8 cellular contexts compared by ENCODE assay signal in the genomic region with DNA sequence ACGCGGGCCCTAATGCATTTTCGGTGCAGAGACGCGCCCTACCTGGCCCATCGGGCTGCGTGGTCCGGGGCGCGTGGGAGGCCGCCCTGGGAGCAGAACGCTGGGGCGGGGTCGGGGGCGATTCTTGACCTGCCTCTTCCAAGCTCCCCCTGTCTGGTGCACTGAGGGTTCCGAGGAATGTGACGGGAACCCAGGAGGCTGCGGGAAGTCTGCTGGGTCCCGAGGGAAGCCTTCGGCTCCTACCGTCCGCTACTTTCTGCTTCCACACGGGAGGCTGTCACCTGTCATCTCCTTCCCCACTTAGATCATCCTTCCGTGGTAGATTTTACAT. TPM values are rescaled to one million over a fixed set of nuclear protein-coding genes. Genes with fewer than 3 reads are reported as not detected.
A peak's percentile ranks its signal among the peaks of the same experiment; 100 is the strongest.
DNase-seq lines count a peak whose midpoint lies in the region; ATAC-seq, FAIRE-seq and TF ChIP-seq lines count a peak whose summit lies in the region.

No MANE protein-coding gene starts in this region.

- intact Hi-C loops in CD8-positive, alpha-beta T cell (cut with DNase I, micrococcal nuclease), result loop anchor here (1.0 to 10.0 kb wide), 16 partner anchors 58 to 975 kb away; a partner anchor contains a TSS

- CTCF ChIA-PET in CD8-positive, alpha-beta T cell (lab: Charles Lee), result interaction anchor here (0.9 to 1.4 kb wide), 3 partner anchors 21 to 144 kb away, joined by 3 to 6 read pairs (median 3); no protein-coding TSS in a partner anchor

- no peaks in the 10 kb centered on the region for H3K9me3 ChIP-seq in CD8-positive, alpha-beta T cell (ENCODE audit: low read length)
- no peaks in the 10 kb centered on the region for H3K9me3 ChIP-seq in keratinocyte (ENCODE audit: control insufficient read depth, low read depth, low read length)

- H4K20me1 ChIP-seq in keratinocyte (ENCODE audit: control insufficient read depth, extremely low read depth, insufficient read depth, low read length), result no peaks in the 10 kb centered on the region

- peak overlapping the region; percentile 94 for H2AFZ ChIP-seq in keratinocyte (ENCODE audit: control insufficient read depth, low read length)

- H3K4me3 ChIP-seq in CD8-positive, alpha-beta T cell (ENCODE audit: low read depth, low read length), result peak overlapping the region; percentile 98
- peak overlapping the region; percentile 82 to 92 (median 88) for H3K4me3 ChIP-seq in keratinocyte (ENCODE audit: control insufficient read depth in 2 of 3, extremely low read depth in 1 of 3, insufficient read depth in 2 of 3, low read depth in 1 of 3, low read length in 3 of 3)

- ATAC-seq in CD8-positive, alpha-beta T cell, result no peak
- peak; percentile 6 for ATAC-seq in HG03025 (IDR thresholded peaks at IDR 0.05; ENCODE audit: low FRiP score, unreplicated experiment)
- no peak for ATAC-seq in activated naive CD8-positive, alpha-beta T cell treated with anti-CD3 and anti-CD28 coated beads, Interleukin-2, amount 10 ng/mL, durations not matched to agents 7 days and 5 days (ENCODE audit: low read depth)
- no peak for ATAC-seq in GM18867 (IDR thresholded peaks at IDR 0.05; ENCODE audit: unreplicated experiment)

- H3K4me3 Mint-ChIP-seq in CD8-positive, alpha-beta T cell, result peak overlapping the region; percentile 88
- peak overlapping the region; percentile 96 for H3K4me3 Mint-ChIP-seq in activated naive CD8-positive, alpha-beta T cell treated with anti-CD3 and anti-CD28 coated beads, Interleukin-2, amount 10 ng/mL, durations not matched to agents 7 days and 5 days

- peaks cover 12% of the 10 kb centered on the region for H3K36me3 Mint-ChIP-seq in CD8-positive, alpha-beta T cell
- H3K36me3 Mint-ChIP-seq in activated naive CD8-positive, alpha-beta T cell treated with anti-CD3 and anti-CD28 coated beads, Interleukin-2, amount 10 ng/mL, durations not matched to agents 7 days and 5 days, result peaks cover 1% of the 10 kb centered on the region

- H3K4me1 Mint-ChIP-seq in CD8-positive, alpha-beta T cell (ENCODE audit: low read depth), result peaks cover 19% of the 10 kb centered on the region
- peaks cover 9% of the 10 kb centered on the region for H3K4me1 Mint-ChIP-seq in activated naive CD8-positive, alpha-beta T cell treated with anti-CD3 and anti-CD28 coated beads, Interleukin-2, amount 10 ng/mL, durations not matched to agents 7 days and 5 days

- dilution Hi-C loops in keratinocyte (cut with MboI; ENCODE audit: extremely low pct_ligation_motif_present, low sequenced_read_pairs), result no loop called here

- DNase-seq in CD8-positive, alpha-beta T cell, result no peak
- DNase-seq in activated naive CD8-positive, alpha-beta T cell treated with anti-CD3 and anti-CD28 coated beads, Interleukin-2, amount 10 ng/mL, durations not matched to agents 7 days and 5 days, result no peak
- DNase-seq in keratinocyte (ENCODE audit: low read depth, low spot score) (no peak), substantia nigra (lab: John Stamatoyannopoulos, UW) (peak in 4 of 49 donors; percentile 15 to 42 (median 26)), NCI-H1105 treated with DMSO at 0.1 percent for 48 hours (lab: John Stamatoyannopoulos, UW) (no peak), COR-L47 (lab: John Stamatoyannopoulos, UW) (no peak)

- no peak for FAIRE-seq in keratinocyte (lab: Jason Lieb, UNC)

- no peaks in the 10 kb centered on the region for H3K27me3 Mint-ChIP-seq in CD8-positive, alpha-beta T cell (ENCODE audit: low read depth)
- H3K27me3 Mint-ChIP-seq in activated naive CD8-positive, alpha-beta T cell treated with anti-CD3 and anti-CD28 coated beads, Interleukin-2, amount 10 ng/mL, durations not matched to agents 7 days and 5 days, result peaks cover 3% of the 10 kb centered on the region

- no peaks in the 10 kb centered on the region for H3K9me3 Mint-ChIP-seq in CD8-positive, alpha-beta T cell
- H3K9me3 Mint-ChIP-seq in activated naive CD8-positive, alpha-beta T cell treated with anti-CD3 and anti-CD28 coated beads, Interleukin-2, amount 10 ng/mL, durations not matched to agents 7 days and 5 days, result no peaks in the 10 kb centered on the region

- POLR2A ChIA-PET in CD8-positive, alpha-beta T cell (lab: Charles Lee), result interaction anchor here (1.3 to 1.6 kb wide), 4 partner anchors 16 to 188 kb away, joined by 3 to 10 read pairs (median 7); a partner anchor contains a TSS
- POLR2A ChIA-PET in activated naive CD8-positive, alpha-beta T cell treated with anti-CD3 and anti-CD28 coated beads, Interleukin-2, amount 10 ng/mL, durations not matched to agents 7 days and 5 days (lab: Charles Lee), result interaction anchor here (1.0 to 1.4 kb wide), 6 partner anchors 12 to 975 kb away, joined by 3 to 7 read pairs (median 3); a partner anchor contains a TSS

- H3K27ac ChIP-seq in CD8-positive, alpha-beta T cell (ENCODE audit: low read depth, low read length), result peak overlapping the region; percentile 44
- H3K27ac ChIP-seq in keratinocyte (ENCODE audit: control insufficient read depth, insufficient read depth, low read length) (peak overlapping the region; percentile 52), substantia nigra (ENCODE audit: low read depth, low read length, poor library complexity, severe bottlenecking) (peak overlapping the region; percentile 81)

- peaks cover 24% of the 10 kb centered on the region for H3K79me2 ChIP-seq in keratinocyte (ENCODE audit: control insufficient read depth, insufficient read depth, low read length)

- no peaks in the 10 kb centered on the region for H3K36me3 ChIP-seq in CD8-positive, alpha-beta T cell (ENCODE audit: insufficient read depth, low read length)
- no peaks in the 10 kb centered on the region for H3K36me3 ChIP-seq in keratinocyte (ENCODE audit: control insufficient read depth in 2 of 2, extremely low read depth in 1 of 2, insufficient read depth in 2 of 2, low read length in 2 of 2)

- peak overlapping the region; percentile 73 for H3K9ac ChIP-seq in keratinocyte (ENCODE audit: control insufficient read depth, extremely low read depth, insufficient read depth, low read length)

- no peaks in the 10 kb centered on the region for H3K27me3 ChIP-seq in CD8-positive, alpha-beta T cell (ENCODE audit: insufficient read depth, low read length)
- no peaks in the 10 kb centered on the region for H3K27me3 ChIP-seq in keratinocyte (ENCODE audit: control insufficient read depth, extremely low read depth, insufficient read depth, low read length)

- no peak for TF ChIP-seq CTCF in CD8-positive, alpha-beta T cell (IDR thresholded peaks at IDR 0.05)
- TF ChIP-seq CTCF in keratinocyte (optimal IDR thresholded peaks at IDR 0.05 in 1 of 3, IDR thresholded peaks at IDR 0.05 in 1 of 3, conservative IDR thresholded peaks at IDR 0.05 in 1 of 3; ENCODE audit: extremely low read depth in 1 of 3, insufficient read depth in 2 of 3, low read length in 3 of 3), result no peak

- H3K9me1 ChIP-seq in keratinocyte (ENCODE audit: control insufficient read depth, extremely low read depth, insufficient read depth, low read length), result no peaks in the 10 kb centered on the region

- peak overlapping the region; percentile 76 for H3K27ac Mint-ChIP-seq in CD8-positive, alpha-beta T cell
- peak overlapping the region; percentile 89 for H3K27ac Mint-ChIP-seq in activated naive CD8-positive, alpha-beta T cell treated with anti-CD3 and anti-CD28 coated beads, Interleukin-2, amount 10 ng/mL, durations not matched to agents 7 days and 5 days

- peaks cover 14% of the 10 kb centered on the region for H3K4me1 ChIP-seq in CD8-positive, alpha-beta T cell (ENCODE audit: insufficient read depth, low read length)
- H3K4me1 ChIP-seq in keratinocyte (ENCODE audit: control insufficient read depth, extremely low read depth, insufficient read depth, low read length), result peaks cover 8% of the 10 kb centered on the region

- peak overlapping the region; percentile 87 for H3K4me2 ChIP-seq in keratinocyte (ENCODE audit: control insufficient read depth, extremely low read depth, insufficient read depth, low read depth, low read length)

RNA-seq across cellular contexts. Expression of a gene that starts 0.8 kb away (rescaled TPM):
- total RNA-seq in CD8-positive, alpha-beta T cell, result 1 to 10 TPM; 1.2 to 1.4 TPM
- 1 to 10 TPM; 3.5 to 4.4 TPM for total RNA-seq in activated naive CD8-positive, alpha-beta T cell treated with anti-CD3 and anti-CD28 coated beads, Interleukin-2, amount 10 ng/mL, durations not matched to agents 7 days and 5 days
- polyA plus RNA-seq in keratinocyte, result 6.3 to 11.3 TPM (median 8.9 TPM) in 3 replicates
- 11.0 TPM for polyA plus RNA-seq in keratinocyte (2011; ENCODE audit: low read depth)
- 10.3 and 14.7 TPM in 2 replicates for polyA plus RNA-seq in keratinocyte (2011; cell fraction: cytosol; rRNA removed)
- 7.5 and 10.7 TPM in 2 replicates for polyA plus RNA-seq in keratinocyte (2011; cell fraction: nucleus; rRNA removed)
- 13.9 and 18.5 TPM in 2 replicates for polyA plus RNA-seq in keratinocyte (2012; ENCODE audit: low replicate concordance)
- 1.2 to 3.2 TPM (median 1.5 TPM) in 3 replicates for polyA minus RNA-seq in keratinocyte
- 5.8 TPM for polyA minus RNA-seq in keratinocyte (2011; cell fraction: cytosol; rRNA and poly(A)+ RNA removed)
- polyA minus RNA-seq in keratinocyte (2011; cell fraction: nucleus; rRNA and poly(A)+ RNA removed), result 2.8 and 3.8 TPM in 2 replicates

RNA-seq across cellular contexts. Expression of a gene that starts 59.9 kb away (rescaled TPM):
- total RNA-seq in CD8-positive, alpha-beta T cell, result 10 to 100 TPM; 24.0 to 24.4 TPM
- 10 to 100 TPM; 19.7 to 19.9 TPM for total RNA-seq in activated naive CD8-positive, alpha-beta T cell treated with anti-CD3 and anti-CD28 coated beads, Interleukin-2, amount 10 ng/mL, durations not matched to agents 7 days and 5 days
- 17.2 to 26.5 TPM (median 22.6 TPM) in 3 replicates for polyA plus RNA-seq in keratinocyte
- polyA plus RNA-seq in keratinocyte (2011; ENCODE audit: low read depth), result 14.2 TPM
- polyA plus RNA-seq in keratinocyte (2011; cell fraction: cytosol; rRNA removed), result 8.7 and 19.8 TPM in 2 replicates
- polyA plus RNA-seq in keratinocyte (2011; cell fraction: nucleus; rRNA removed), result 36.2 and 46.9 TPM in 2 replicates
- 15.3 and 24.1 TPM in 2 replicates for polyA plus RNA-seq in keratinocyte (2012; ENCODE audit: low replicate concordance)
- 6.0 to 24.5 TPM (median 20.4 TPM) in 3 replicates for polyA minus RNA-seq in keratinocyte
- 12.3 TPM for polyA minus RNA-seq in keratinocyte (2011; cell fraction: cytosol; rRNA and poly(A)+ RNA removed)
- 18.4 and 24.7 TPM in 2 replicates for polyA minus RNA-seq in keratinocyte (2011; cell fraction: nucleus; rRNA and poly(A)+ RNA removed)
